In genomic region chr6:53496797-53497196, GRCh38 we compare ENCODE assay signal across 11 cellular contexts. TPM values are rescaled to one million over a fixed set of nuclear protein-coding genes. Genes with fewer than 3 reads are reported as not detected.
DNase-seq lines count a peak whose midpoint lies in the region; ATAC-seq, FAIRE-seq and TF ChIP-seq lines count a peak whose summit lies in the region.
"Had no signal": no experiment of that assay in that cellular context is flagged by ENCODE, and none has a peak within 500 bp of the region (broad histone marks: within the 10 kb centered on the region; RNA-seq: fewer than 3 reads in every experiment).

No MANE protein-coding gene starts in this region.

- peak overlapping the region; percentile 66 to 84 for H3K27ac ChIP-seq in A549
- H3K27ac ChIP-seq: BLaER1, tibial artery had no signal

- ATAC-seq in A549 (peak; percentile 70 to 76), GM19035 (IDR thresholded peaks at IDR 0.05; ENCODE audit: unreplicated experiment) (no peak), GM18517 (IDR thresholded peaks at IDR 0.05; ENCODE audit: unreplicated experiment) (no peak), GM18505 (IDR thresholded peaks at IDR 0.05; ENCODE audit: unreplicated experiment) (no peak)

- H3K27me3 ChIP-seq in bronchial epithelial cell (ENCODE audit: control insufficient read depth, insufficient read depth, low read length), result no peaks in the 10 kb centered on the region
- H3K27me3 ChIP-seq: BLaER1, tibial artery had no signal

- TF ChIP-seq RAD21 in A549 (conservative IDR thresholded peaks at IDR 0.05 in 1 of 2, IDR thresholded peaks at IDR 0.05 in 1 of 2), result no peak

- WGBS in A549 (ENCODE audit: missing lambda C conversion rate), result 3% methylated on average over 4 of the region's 4 CpGs

- FAIRE-seq in A549 (lab: Jason Lieb, UNC), result peak; percentile 23
- no peak for FAIRE-seq in bronchial epithelial cell (lab: Jason Lieb, UNC)

- peak overlapping the region; percentile 62 for H3K4me2 ChIP-seq in A549
- H3K4me2 ChIP-seq: BLaER1 had no signal

- POLR2A ChIA-PET in A549 (lab: Yijun Ruan, JAX), result interaction anchor here (0.6 to 2.1 kb wide), 6 partner anchors 20 to 501 kb away, joined by 3 to 12 read pairs (median 6); partner anchors contain the start of genes GCLC, GSTA4 and LRRC1

- H3K36me3 ChIP-seq in bronchial epithelial cell (ENCODE audit: control insufficient read depth, insufficient read depth, low read length), result peaks cover 5% of the 10 kb centered on the region

- peaks cover 69% of the 10 kb centered on the region for H3K4me1 ChIP-seq in A549
- H3K4me1 ChIP-seq: BLaER1 had no signal

- DNase-seq in A549 (ENCODE audit: low read depth in 1 of 2, low spot score in 1 of 2), result peak; percentile 32 to 73
- DNase-seq in HS-5 (ENCODE audit: low read depth), result peak; percentile 46
- DNase-seq in bronchial epithelial cell (ENCODE audit: low read depth), result peak; percentile 96
- DNase-seq in kidney glomerular epithelial cell (lab: John Stamatoyannopoulos, UW), result peak; percentile 90
- no peak for DNase-seq in activated gamma-delta T cell treated with Interleukin-2 at 50 U/mL for 16 hours
- DNase-seq: NCI-H345, tibial artery had no signal

- H3K4me3 ChIP-seq in A549 (no peak overlapping the region), bronchial epithelial cell (ENCODE audit: low read depth, low read length) (no peak overlapping the region)
- H3K4me3 ChIP-seq: BLaER1, tibial artery had no signal

- no peak for TF ChIP-seq CTCF in A549 (IDR thresholded peaks at IDR 0.05)
- no peak for TF ChIP-seq CTCF in bronchial epithelial cell (IDR thresholded peaks at IDR 0.05; ENCODE audit: insufficient read depth, low read length, severe bottlenecking)

- CTCF ChIA-PET in A549 (lab: Yijun Ruan, JAX), result interaction anchor here (0.6 to 7.3 kb wide), 13 partner anchors 12 to 325 kb away, joined by 3 to 169 read pairs (median 4); partner anchors contain the start of gene GCLC

- TF ChIP-seq EP300 in A549 (IDR thresholded peaks at IDR 0.05), result no peak; a peak in 1 of 5 replicates

- TF ChIP-seq POLR2A in A549 (IDR thresholded peaks at IDR 0.05; ENCODE audit: low read length) (no peak), GM18505 (IDR thresholded peaks at IDR 0.05; ENCODE audit: borderline replicate concordance, extremely low read depth, insufficient read depth, insufficient read length) (no peak)

- H3K9me3 ChIP-seq in A549, result no peaks in the 10 kb centered on the region
- H3K9me3 ChIP-seq: BLaER1, tibial artery had no signal

TF ChIP-seq in A549, 52 proteins besides CTCF, POLR2A, EP300 and RAD21:
- TF ChIP-seq POLR2AphosphoS2 (conservative IDR thresholded peaks at IDR 0.05; ENCODE audit: low read length), result peak; percentile 73; the same call in 1 of the 2 replicates
- TF ChIP-seq, protein P1, sequence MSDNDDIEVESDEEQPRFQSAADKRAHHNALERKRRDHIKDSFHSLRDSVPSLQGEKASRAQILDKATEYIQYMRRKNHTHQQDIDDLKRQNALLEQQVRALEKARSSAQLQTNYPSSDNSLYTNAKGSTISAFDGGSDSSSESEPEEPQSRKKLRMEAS (IDR thresholded peaks at IDR 0.05), result no peak
- peak; percentile 23; the same call in 1 of the 2 replicates for TF ChIP-seq FOSL2 (IDR thresholded peaks at IDR 0.05)
- peak; percentile 58 for TF ChIP-seq FOSL2 (CRISPR knock-in tag; IDR thresholded peaks at IDR 0.05)
- TF ChIP-seq JUN (IDR thresholded peaks at IDR 0.05), result 0 out of 5 replicates have a peak, but pooled peaks of 1 of the 2 experiments have one; percentile 28
- peak; percentile 11 to 76; a peak in 2 of 4 replicates for TF ChIP-seq CEBPB (IDR thresholded peaks at IDR 0.05)
- peak; percentile 44 for TF ChIP-seq MAFK (IDR thresholded peaks at IDR 0.05; ENCODE audit: partially characterized antibody)
- TF ChIP-seq, protein P2, sequence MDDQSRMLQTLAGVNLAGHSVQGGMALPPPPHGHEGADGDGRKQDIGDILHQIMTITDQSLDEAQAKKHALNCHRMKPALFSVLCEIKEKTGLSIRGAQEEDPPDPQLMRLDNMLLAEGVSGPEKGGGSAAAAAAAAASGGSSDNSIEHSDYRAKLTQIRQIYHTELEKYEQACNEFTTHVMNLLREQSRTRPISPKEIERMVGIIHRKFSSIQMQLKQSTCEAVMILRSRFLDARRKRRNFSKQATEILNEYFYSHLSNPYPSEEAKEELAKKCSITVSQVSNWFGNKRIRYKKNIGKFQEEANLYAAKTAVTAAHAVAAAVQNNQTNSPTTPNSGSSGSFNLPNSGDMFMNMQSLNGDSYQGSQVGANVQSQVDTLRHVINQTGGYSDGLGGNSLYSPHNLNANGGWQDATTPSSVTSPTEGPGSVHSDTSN (IDR thresholded peaks at IDR 0.05), result no peak
TF ChIP-seq in A549: peak in this region for 5.

RNA-seq across cellular contexts. Expression of gene GCLC, which starts 48.1 kb away (rescaled TPM):
- polyA plus RNA-seq in A549 (2011; rRNA removed) (180 and 187 TPM in 2 replicates), A549 (2017; fragmentation: RNase III; extraction: RNeasy Plus Mini Kit Qiagen cat#74134 plus additional on column Dnase treatment) (108 to 116 TPM (median 113 TPM) in 3 replicates)
- 58.4 and 61.4 TPM in 2 replicates for polyA plus RNA-seq in A549 (2012; cell fraction: cytosol; rRNA removed)
- polyA plus RNA-seq in A549 (2012; cell fraction: nucleus; rRNA removed), result 52.9 and 73.3 TPM in 2 replicates
- 131 and 152 TPM in 2 replicates for polyA minus RNA-seq in A549 (2011; rRNA and poly(A)+ RNA removed)
- 74.8 and 90.9 TPM in 2 replicates for total RNA-seq in bronchial epithelial cell

Comparison
In these comparisons a context has a peak if more than half of its experiments do, and no peak if none do; other contexts are left out.
1. ATAC-seq: peak in A549 (2 of 2); none in GM19035 (single experiment), GM18517 (single experiment) and GM18505 (single experiment).